3 cellular contexts compared by ENCODE assay signal in genomic region chr2:215485032-215485431, GRCh38.
TF ChIP-seq lines count a peak whose summit lies in the region.

No MANE protein-coding gene starts in this region.

TF ChIP-seq in SK-N-SH, 30 proteins besides CTCF, POLR2A, EP300 and RAD21:
- TF ChIP-seq TEAD4 (IDR thresholded peaks at IDR 0.05; ENCODE audit: borderline replicate concordance, insufficient read depth), result no peak
- TF ChIP-seq RCOR1 (IDR thresholded peaks at IDR 0.05; ENCODE audit: low read length), result no peak
- TF ChIP-seq GABPA (IDR thresholded peaks at IDR 0.05; ENCODE audit: low read depth), result no peak
- no peak for TF ChIP-seq NRF1 (IDR thresholded peaks at IDR 0.05; ENCODE audit: low read depth, low read length)
- no peak for TF ChIP-seq ZBTB33 (IDR thresholded peaks at IDR 0.05; ENCODE audit: borderline replicate concordance, low read depth)
- TF ChIP-seq RFX5 (IDR thresholded peaks at IDR 0.05; ENCODE audit: low read length), result no peak
- no peak for TF ChIP-seq FOSL2 (IDR thresholded peaks at IDR 0.05; ENCODE audit: borderline replicate concordance, low read depth)
- TF ChIP-seq SIN3A (IDR thresholded peaks at IDR 0.05; ENCODE audit: borderline replicate concordance, low read depth, low read length), result no peak
- TF ChIP-seq EZH2phosphoT487 (IDR thresholded peaks at IDR 0.05; ENCODE audit: borderline replicate concordance, low read depth), result no peak
- TF ChIP-seq MEF2A (IDR thresholded peaks at IDR 0.05; ENCODE audit: borderline replicate concordance, low read depth), result no peak
- TF ChIP-seq GATA2 (CRISPR knock-in tag; IDR thresholded peaks at IDR 0.05), result no peak
- no peak for TF ChIP-seq ELF1 (IDR thresholded peaks at IDR 0.05)
- no peak for TF ChIP-seq FOXM1 (IDR thresholded peaks at IDR 0.05; ENCODE audit: low read depth)
- no peak for TF ChIP-seq NFIC (IDR thresholded peaks at IDR 0.05; ENCODE audit: borderline replicate concordance)
- no peak for TF ChIP-seq REST (IDR thresholded peaks at IDR 0.05; ENCODE audit: low read depth, low read length)
- no peak for TF ChIP-seq POLR2AphosphoS5 (IDR thresholded peaks at IDR 0.05; ENCODE audit: low read depth, low read length)
- no peak for TF ChIP-seq TCF12 (IDR thresholded peaks at IDR 0.05)
- TF ChIP-seq MXI1 (IDR thresholded peaks at IDR 0.05; ENCODE audit: low read depth, low read length), result no peak

TF ChIP-seq in SK-N-SH treated with all-trans-retinoic acid at 6 μM for 48 hours, 23 proteins besides CTCF, POLR2A, EP300 and RAD21:
- no peak for TF ChIP-seq SNAI2 (CRISPR knock-in tag; IDR thresholded peaks at IDR 0.05)
- no peak for TF ChIP-seq BACH2 (CRISPR knock-in tag; IDR thresholded peaks at IDR 0.05; ENCODE audit: borderline replicate concordance)
- TF ChIP-seq ZNF8 (CRISPR knock-in tag; IDR thresholded peaks at IDR 0.05), result no peak
- no peak for TF ChIP-seq RARB (CRISPR knock-in tag; IDR thresholded peaks at IDR 0.05)
- no peak for TF ChIP-seq CSRNP3 (CRISPR knock-in tag; IDR thresholded peaks at IDR 0.05)
- TF ChIP-seq ZFP30 (CRISPR knock-in tag; IDR thresholded peaks at IDR 0.05), result no peak
- TF ChIP-seq ZFP3 (CRISPR knock-in tag; IDR thresholded peaks at IDR 0.05), result no peak
- no peak for TF ChIP-seq ESRRG (CRISPR knock-in tag; IDR thresholded peaks at IDR 0.05)
- TF ChIP-seq PATZ1 (CRISPR knock-in tag; IDR thresholded peaks at IDR 0.05; ENCODE audit: borderline replicate concordance), result no peak
- TF ChIP-seq CREB5 (CRISPR knock-in tag; IDR thresholded peaks at IDR 0.05; ENCODE audit: low read depth), result no peak
- no peak for TF ChIP-seq TSHZ2 (CRISPR knock-in tag; IDR thresholded peaks at IDR 0.05)
- TF ChIP-seq ZC3H10 (CRISPR knock-in tag; IDR thresholded peaks at IDR 0.05), result no peak
TF ChIP-seq in SK-N-SH treated with all-trans-retinoic acid at 6 μM for 48 hours: peak in this region for 0.

TF ChIP-seq in IMR-90, 13 proteins besides CTCF, POLR2A, EP300 and RAD21:
- no peak for TF ChIP-seq RCOR1 (IDR thresholded peaks at IDR 0.05; ENCODE audit: insufficient replicate concordance, low read length)
- TF ChIP-seq CHD1 (IDR thresholded peaks at IDR 0.05; ENCODE audit: low read depth, low read length), result no peak
- TF ChIP-seq SMC3 (IDR thresholded peaks at IDR 0.05; ENCODE audit: low read depth, low read length), result no peak
- TF ChIP-seq NFE2L2 (IDR thresholded peaks at IDR 0.05; ENCODE audit: low read depth, low read length), result no peak
- no peak for TF ChIP-seq USF2 (IDR thresholded peaks at IDR 0.05; ENCODE audit: low read depth, low read length)
- TF ChIP-seq CEBPB (IDR thresholded peaks at IDR 0.05; ENCODE audit: low read depth, low read length), result no peak
- no peak for TF ChIP-seq MXI1 (IDR thresholded peaks at IDR 0.05; ENCODE audit: borderline replicate concordance, low read depth, low read length)
- TF ChIP-seq RFX5 (IDR thresholded peaks at IDR 0.05; ENCODE audit: low read depth, low read length), result no peak
- TF ChIP-seq MAFK (IDR thresholded peaks at IDR 0.05; ENCODE audit: low read depth, low read length), result peak; percentile 74
